In genomic region chr17:63950940-63951907, GRCh38 we compare ENCODE assay signal across 9 cellular contexts. TPM values are rescaled to one million over a fixed set of nuclear protein-coding genes. Genes with fewer than 3 reads are reported as not detected.
DNase-seq lines count a peak whose midpoint lies in the region; ATAC-seq and TF ChIP-seq lines count a peak whose summit lies in the region.
"Had no signal": no experiment of that assay in that cellular context is flagged by ENCODE, and none has a peak within 500 bp of the region (broad histone marks: within the 10 kb centered on the region; RNA-seq: fewer than 3 reads in every experiment).

No MANE protein-coding gene starts in this region.

- no peak for TF ChIP-seq EP300 in Ishikawa (IDR thresholded peaks at IDR 0.05; ENCODE audit: borderline replicate concordance)

- H3K36me3 ChIP-seq in DOHH2 (ENCODE audit: control insufficient read depth, low read length), result no peaks in the 10 kb centered on the region
- H3K36me3 ChIP-seq: SJSA1 had no signal

- H4K20me1 ChIP-seq in DOHH2 (ENCODE audit: control insufficient read depth, insufficient read depth, low read depth, low read length), result no peaks in the 10 kb centered on the region

- H3K79me2 ChIP-seq in DOHH2 (ENCODE audit: control insufficient read depth, low read length), result no peaks in the 10 kb centered on the region

- H3F3A ChIP-seq in DOHH2 (ENCODE audit: control insufficient read depth, insufficient read depth), result peaks cover 5% of the 10 kb centered on the region; the same call in 1 of the 2 replicates

- no peaks in the 10 kb centered on the region for H3K9me3 Mint-ChIP-seq in neural crest cell

- TF ChIP-seq RAD21 in Ishikawa (IDR thresholded peaks at IDR 0.05; ENCODE audit: low read depth), result peak; percentile 65

- no peaks in the 10 kb centered on the region for H3K27me3 Mint-ChIP-seq in neural crest cell (ENCODE audit: low read depth)

- H3K27ac Mint-ChIP-seq in neural crest cell (ENCODE audit: unreplicated experiment), result no peak overlapping the region

- no peak overlapping the region for H3K4me3 Mint-ChIP-seq in neural crest cell

- DNase-seq in astrocyte of the spinal cord (ENCODE audit: low read depth, low spot score) (no peak), neural crest cell (ENCODE audit: low read depth, low spot score) (no peak), DMS114 treated with DMSO at 0.1 percent for 48 hours (lab: John Stamatoyannopoulos, UW; ENCODE audit: unreplicated experiment) (no peak), DMS79 (lab: John Stamatoyannopoulos, UW) (no peak)

- peaks cover 3% of the 10 kb centered on the region; the same call in 1 of the 2 replicates for H3K27me3 ChIP-seq in DOHH2 (ENCODE audit: control insufficient read depth, low read length)
- H3K27me3 ChIP-seq: SJSA1 had no signal

- no peak overlapping the region for H3K4me3 ChIP-seq in DOHH2 (ENCODE audit: low read length)
- H3K4me3 ChIP-seq in astrocyte of the spinal cord (ENCODE audit: low read depth, low read length), result no peak overlapping the region
- H3K4me3 ChIP-seq: SJSA1 had no signal

- H3K4me2 ChIP-seq in DOHH2 (ENCODE audit: low read length), result no peak overlapping the region

- in situ Hi-C loops in astrocyte of the spinal cord (cut with HindIII; ENCODE audit: low sequenced_read_pairs), result no loop called here

- no peak for ATAC-seq in HG02571 (IDR thresholded peaks at IDR 0.05; ENCODE audit: unreplicated experiment)
- no peak for ATAC-seq in HG03175 (IDR thresholded peaks at IDR 0.05; ENCODE audit: unreplicated experiment)

- H3K4me1 Mint-ChIP-seq in neural crest cell, result peaks cover 4% of the 10 kb centered on the region

- peaks cover 29% of the 10 kb centered on the region for H3K4me1 ChIP-seq in DOHH2 (ENCODE audit: control insufficient read depth, low read length)

- peak; percentile 77 for TF ChIP-seq CTCF in DOHH2 (IDR thresholded peaks at IDR 0.05; ENCODE audit: low read depth, low read length, poor library complexity, severe bottlenecking)
- peak; percentile 36 for TF ChIP-seq CTCF in astrocyte of the spinal cord (IDR thresholded peaks at IDR 0.05; ENCODE audit: low read depth, low read length)
- TF ChIP-seq CTCF in neural crest cell (conservative IDR thresholded peaks at IDR 0.05), result peak; percentile 56

- H3K9me3 ChIP-seq in DOHH2 (ENCODE audit: control insufficient read depth, insufficient read depth, low read length), result no peaks in the 10 kb centered on the region
- H3K9me3 ChIP-seq: SJSA1 had no signal

- no peaks in the 10 kb centered on the region for H3K36me3 Mint-ChIP-seq in neural crest cell (ENCODE audit: low read depth)

- H3K9me2 ChIP-seq in DOHH2 (replicated peaks; ENCODE audit: control insufficient read depth, low read length), result no peaks in the 10 kb centered on the region

- no peak overlapping the region for H3K27ac ChIP-seq in DOHH2 (ENCODE audit: low read depth, low read length)
- H3K27ac ChIP-seq: SJSA1 had no signal

TF ChIP-seq in Ishikawa, 13 proteins besides CTCF, POLR2A, EP300 and RAD21:
- TF ChIP-seq FOXM1 (IDR thresholded peaks at IDR 0.05; ENCODE audit: borderline replicate concordance, low read depth) (no peak), CEBPB (IDR thresholded peaks at IDR 0.05) (no peak), ZBTB7A (IDR thresholded peaks at IDR 0.05; ENCODE audit: low read depth) (no peak), EGR1 (IDR thresholded peaks at IDR 0.05) (no peak), TCF12 (IDR thresholded peaks at IDR 0.05; ENCODE audit: low read depth) (no peak), USF1 (IDR thresholded peaks at IDR 0.05) (no peak), TAF1 (IDR thresholded peaks at IDR 0.05; ENCODE audit: low read depth) (no peak), MAX (IDR thresholded peaks at IDR 0.05) (no peak), YY1 (IDR thresholded peaks at IDR 0.05; ENCODE audit: low read depth) (no peak), REST (IDR thresholded peaks at IDR 0.05; ENCODE audit: low read depth) (no peak)
TF ChIP-seq in Ishikawa: peak in this region for 0.

RNA-seq across cellular contexts. Expression of gene CD79B, which starts 19.1 kb away (rescaled TPM):
- 0.86 and 1.0 TPM in 2 replicates for total RNA-seq in neural crest cell
- total RNA-seq: SJSA1 had no signal

RNA-seq across cellular contexts. Expression of gene SCN4A, which starts 21.5 kb away (rescaled TPM):
- 1.6 and 1.9 TPM in 2 replicates for total RNA-seq in neural crest cell
- total RNA-seq: SJSA1 had no signal

RNA-seq across cellular contexts. Expression of gene GH1, which starts 32.6 kb away (rescaled TPM):
- not detected in 2 replicates for total RNA-seq in neural crest cell
- total RNA-seq: SJSA1 had no signal

RNA-seq across cellular contexts. Expression of gene CSHL1, which starts 40.2 kb away (rescaled TPM):
- not detected in 2 replicates for total RNA-seq in neural crest cell
- total RNA-seq: SJSA1 had no signal

RNA-seq across cellular contexts. Expression of gene PRR29, which starts 46.9 kb away (rescaled TPM):
- total RNA-seq in neural crest cell, result 0.82 and 1.4 TPM in 2 replicates
